1 cellular context compared by ENCODE assay signal in the genomic region with DNA sequence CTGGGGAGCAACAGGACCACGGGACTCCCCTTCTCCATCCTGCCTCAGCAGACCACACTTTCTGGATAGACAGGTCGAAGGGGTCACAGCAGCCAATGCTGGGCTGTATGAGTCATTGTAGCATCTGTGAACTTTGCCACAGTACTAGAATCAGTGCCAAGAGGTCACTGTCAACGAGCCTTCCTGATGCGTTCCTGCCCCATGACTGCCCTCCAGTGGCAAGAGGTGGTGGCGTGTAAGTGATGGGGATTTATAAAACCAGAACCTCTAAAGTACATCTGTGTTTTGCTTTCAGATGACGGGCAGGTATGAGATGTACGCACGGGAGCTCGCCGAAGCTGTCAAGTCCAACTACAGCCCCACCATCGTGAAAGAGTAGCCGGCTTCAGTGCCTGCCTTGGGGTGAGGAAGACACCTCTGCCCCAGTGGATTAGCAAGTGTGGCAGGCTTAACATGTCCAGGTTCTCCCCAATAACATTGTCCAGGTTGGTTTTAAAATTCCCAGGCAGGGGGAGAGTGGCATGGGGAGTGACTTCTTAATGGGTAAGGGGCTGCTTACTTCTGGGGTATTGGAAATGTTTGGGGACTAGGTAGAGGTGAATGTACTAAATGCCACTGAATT.
TF ChIP-seq lines count a peak whose summit lies in the region.

No MANE protein-coding gene starts in this region.

TF ChIP-seq in K562, 482 proteins besides CTCF, POLR2A, EP300 and RAD21 (continued from another document):
- TF ChIP-seq, protein P1, sequence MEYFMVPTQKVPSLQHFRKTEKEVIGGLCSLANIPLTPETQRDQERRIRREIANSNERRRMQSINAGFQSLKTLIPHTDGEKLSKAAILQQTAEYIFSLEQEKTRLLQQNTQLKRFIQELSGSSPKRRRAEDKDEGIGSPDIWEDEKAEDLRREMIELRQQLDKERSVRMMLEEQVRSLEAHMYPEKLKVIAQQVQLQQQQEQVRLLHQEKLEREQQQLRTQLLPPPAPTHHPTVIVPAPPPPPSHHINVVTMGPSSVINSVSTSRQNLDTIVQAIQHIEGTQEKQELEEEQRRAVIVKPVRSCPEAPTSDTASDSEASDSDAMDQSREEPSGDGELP (CRISPR knock-in tag; IDR thresholded peaks at IDR 0.05; ENCODE audit: borderline replicate concordance) = peak; percentile 72; the same call in 1 of the 2 replicates
- TF ChIP-seq TCF7 (IDR thresholded peaks at IDR 0.05; ENCODE audit: borderline replicate concordance) = no peak
- peak; percentile 4 for TF ChIP-seq FOS (IDR thresholded peaks at IDR 0.05; ENCODE audit: extremely low read depth, insufficient read length)
- TF ChIP-seq ELF4 (CRISPR knock-in tag; IDR thresholded peaks at IDR 0.05) = no peak
- TF ChIP-seq STAT5B (CRISPR knock-in tag; IDR thresholded peaks at IDR 0.05) = no peak
- TF ChIP-seq PRMT5 (CRISPR knock-in tag; IDR thresholded peaks at IDR 0.05) = no peak
- TF ChIP-seq, protein P2, sequence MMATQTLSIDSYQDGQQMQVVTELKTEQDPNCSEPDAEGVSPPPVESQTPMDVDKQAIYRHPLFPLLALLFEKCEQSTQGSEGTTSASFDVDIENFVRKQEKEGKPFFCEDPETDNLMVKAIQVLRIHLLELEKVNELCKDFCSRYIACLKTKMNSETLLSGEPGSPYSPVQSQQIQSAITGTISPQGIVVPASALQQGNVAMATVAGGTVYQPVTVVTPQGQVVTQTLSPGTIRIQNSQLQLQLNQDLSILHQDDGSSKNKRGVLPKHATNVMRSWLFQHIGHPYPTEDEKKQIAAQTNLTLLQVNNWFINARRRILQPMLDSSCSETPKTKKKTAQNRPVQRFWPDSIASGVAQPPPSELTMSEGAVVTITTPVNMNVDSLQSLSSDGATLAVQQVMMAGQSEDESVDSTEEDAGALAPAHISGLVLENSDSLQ (IDR thresholded peaks at IDR 0.05) = 0 out of 2 replicates have a peak, but pooled peaks have one; percentile 26
- TF ChIP-seq NR2C1 (IDR thresholded peaks at IDR 0.05) = peak; percentile 83
- peak; percentile 89 for TF ChIP-seq NR2C1 (tag; IDR thresholded peaks at IDR 0.05)
- TF ChIP-seq, protein P3, sequence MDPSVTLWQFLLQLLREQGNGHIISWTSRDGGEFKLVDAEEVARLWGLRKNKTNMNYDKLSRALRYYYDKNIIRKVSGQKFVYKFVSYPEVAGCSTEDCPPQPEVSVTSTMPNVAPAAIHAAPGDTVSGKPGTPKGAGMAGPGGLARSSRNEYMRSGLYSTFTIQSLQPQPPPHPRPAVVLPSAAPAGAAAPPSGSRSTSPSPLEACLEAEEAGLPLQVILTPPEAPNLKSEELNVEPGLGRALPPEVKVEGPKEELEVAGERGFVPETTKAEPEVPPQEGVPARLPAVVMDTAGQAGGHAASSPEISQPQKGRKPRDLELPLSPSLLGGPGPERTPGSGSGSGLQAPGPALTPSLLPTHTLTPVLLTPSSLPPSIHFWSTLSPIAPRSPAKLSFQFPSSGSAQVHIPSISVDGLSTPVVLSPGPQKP (CRISPR knock-in tag; IDR thresholded peaks at IDR 0.05) = no peak
- no peak for TF ChIP-seq PHB2 (IDR thresholded peaks at IDR 0.05; ENCODE audit: low read depth)
- TF ChIP-seq ZNF830 (CRISPR knock-in tag; IDR thresholded peaks at IDR 0.05) = no peak
- TF ChIP-seq ATF7 (IDR thresholded peaks at IDR 0.05) = peak; percentile 38; the same call in 1 of the 2 replicates
- no peak for TF ChIP-seq EP400 (IDR thresholded peaks at IDR 0.05)
- peak in 1 of 2 experiments; percentile 68; a peak in 2 of 4 replicates for TF ChIP-seq HDAC1 (IDR thresholded peaks at IDR 0.05)
- TF ChIP-seq ZNF274 (IDR thresholded peaks at IDR 0.05; ENCODE audit: borderline replicate concordance, low read depth, low read length) = no peak
- TF ChIP-seq ERF (CRISPR knock-in tag; IDR thresholded peaks at IDR 0.05) = no peak
- TF ChIP-seq CHD4 (IDR thresholded peaks at IDR 0.05; ENCODE audit: insufficient read depth, insufficient replicate concordance, low read depth, low read length, poor library complexity, severe bottlenecking) = no peak
- TF ChIP-seq GABPB1 (CRISPR knock-in tag; IDR thresholded peaks at IDR 0.05) = 0 out of 2 replicates have a peak, but pooled peaks have one; percentile 41
- TF ChIP-seq CTBP1 (IDR thresholded peaks at IDR 0.05; ENCODE audit: borderline replicate concordance) = peak; percentile 87
- TF ChIP-seq, protein P4, sequence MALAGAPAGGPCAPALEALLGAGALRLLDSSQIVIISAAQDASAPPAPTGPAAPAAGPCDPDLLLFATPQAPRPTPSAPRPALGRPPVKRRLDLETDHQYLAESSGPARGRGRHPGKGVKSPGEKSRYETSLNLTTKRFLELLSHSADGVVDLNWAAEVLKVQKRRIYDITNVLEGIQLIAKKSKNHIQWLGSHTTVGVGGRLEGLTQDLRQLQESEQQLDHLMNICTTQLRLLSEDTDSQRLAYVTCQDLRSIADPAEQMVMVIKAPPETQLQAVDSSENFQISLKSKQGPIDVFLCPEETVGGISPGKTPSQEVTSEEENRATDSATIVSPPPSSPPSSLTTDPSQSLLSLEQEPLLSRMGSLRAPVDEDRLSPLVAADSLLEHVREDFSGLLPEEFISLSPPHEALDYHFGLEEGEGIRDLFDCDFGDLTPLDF (CRISPR knock-in tag; IDR thresholded peaks at IDR 0.05) = no peak
- no peak for TF ChIP-seq SRF (CRISPR knock-in tag; IDR thresholded peaks at IDR 0.05)
- 0 out of 2 replicates have a peak, but pooled peaks have one; percentile 16 for TF ChIP-seq SOX6 (IDR thresholded peaks at IDR 0.05)
- TF ChIP-seq RFX7 (CRISPR knock-in tag; IDR thresholded peaks at IDR 0.05) = no peak
- TF ChIP-seq ATF1 (CRISPR knock-in tag; IDR thresholded peaks at IDR 0.05) = no peak
- TF ChIP-seq ATF1 (tag; IDR thresholded peaks at IDR 0.05) = peak; percentile 44; the same call in 1 of the 2 replicates
- peak; percentile 67; the same call in 1 of the 2 replicates for TF ChIP-seq JUN (IDR thresholded peaks at IDR 0.05; ENCODE audit: borderline replicate concordance, low read depth, low read length)
- no peak for TF ChIP-seq JUN (CRISPR knock-in tag; IDR thresholded peaks at IDR 0.05; ENCODE audit: borderline replicate concordance)
- peak; percentile 83 for TF ChIP-seq FOSL1 (tag; conservative IDR thresholded peaks at IDR 0.05)
- TF ChIP-seq FOXJ3 (CRISPR knock-in tag; IDR thresholded peaks at IDR 0.05) = no peak
- TF ChIP-seq, protein P5, sequence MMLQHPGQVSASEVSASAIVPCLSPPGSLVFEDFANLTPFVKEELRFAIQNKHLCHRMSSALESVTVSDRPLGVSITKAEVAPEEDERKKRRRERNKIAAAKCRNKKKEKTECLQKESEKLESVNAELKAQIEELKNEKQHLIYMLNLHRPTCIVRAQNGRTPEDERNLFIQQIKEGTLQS (IDR thresholded peaks at IDR 0.05) = peak; percentile 85
- TF ChIP-seq, protein P5 (CRISPR knock-in tag; conservative IDR thresholded peaks at IDR 0.05) = no peak
- peak; percentile 84 for TF ChIP-seq NR2C2 (CRISPR knock-in tag; IDR thresholded peaks at IDR 0.05)
- TF ChIP-seq NR2C2 (tag; IDR thresholded peaks at IDR 0.05) = peak; percentile 89
- TF ChIP-seq, protein P6, sequence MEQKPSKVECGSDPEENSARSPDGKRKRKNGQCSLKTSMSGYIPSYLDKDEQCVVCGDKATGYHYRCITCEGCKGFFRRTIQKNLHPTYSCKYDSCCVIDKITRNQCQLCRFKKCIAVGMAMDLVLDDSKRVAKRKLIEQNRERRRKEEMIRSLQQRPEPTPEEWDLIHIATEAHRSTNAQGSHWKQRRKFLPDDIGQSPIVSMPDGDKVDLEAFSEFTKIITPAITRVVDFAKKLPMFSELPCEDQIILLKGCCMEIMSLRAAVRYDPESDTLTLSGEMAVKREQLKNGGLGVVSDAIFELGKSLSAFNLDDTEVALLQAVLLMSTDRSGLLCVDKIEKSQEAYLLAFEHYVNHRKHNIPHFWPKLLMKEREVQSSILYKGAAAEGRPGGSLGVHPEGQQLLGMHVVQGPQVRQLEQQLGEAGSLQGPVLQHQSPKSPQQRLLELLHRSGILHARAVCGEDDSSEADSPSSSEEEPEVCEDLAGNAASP (IDR thresholded peaks at IDR 0.05) = no peak
- TF ChIP-seq RBM14 (IDR thresholded peaks at IDR 0.05; ENCODE audit: borderline replicate concordance, insufficient read depth, low read depth, low read length) = no peak
- no peak for TF ChIP-seq SMARCB1 (IDR thresholded peaks at IDR 0.05; ENCODE audit: insufficient read length, low read depth)
- TF ChIP-seq RCOR1 (IDR thresholded peaks at IDR 0.05; ENCODE audit: borderline replicate concordance in 1 of 2, low read depth in 2 of 2, low read length in 2 of 2) = peak; percentile 60 to 96; a peak in 3 of 4 replicates
- TF ChIP-seq KDM1A (IDR thresholded peaks at IDR 0.05) = peak; percentile 95 to 96
- TF ChIP-seq MEF2A (IDR thresholded peaks at IDR 0.05; ENCODE audit: control insufficient read depth, low read depth, low read length) = no peak
- TF ChIP-seq, protein P7, sequence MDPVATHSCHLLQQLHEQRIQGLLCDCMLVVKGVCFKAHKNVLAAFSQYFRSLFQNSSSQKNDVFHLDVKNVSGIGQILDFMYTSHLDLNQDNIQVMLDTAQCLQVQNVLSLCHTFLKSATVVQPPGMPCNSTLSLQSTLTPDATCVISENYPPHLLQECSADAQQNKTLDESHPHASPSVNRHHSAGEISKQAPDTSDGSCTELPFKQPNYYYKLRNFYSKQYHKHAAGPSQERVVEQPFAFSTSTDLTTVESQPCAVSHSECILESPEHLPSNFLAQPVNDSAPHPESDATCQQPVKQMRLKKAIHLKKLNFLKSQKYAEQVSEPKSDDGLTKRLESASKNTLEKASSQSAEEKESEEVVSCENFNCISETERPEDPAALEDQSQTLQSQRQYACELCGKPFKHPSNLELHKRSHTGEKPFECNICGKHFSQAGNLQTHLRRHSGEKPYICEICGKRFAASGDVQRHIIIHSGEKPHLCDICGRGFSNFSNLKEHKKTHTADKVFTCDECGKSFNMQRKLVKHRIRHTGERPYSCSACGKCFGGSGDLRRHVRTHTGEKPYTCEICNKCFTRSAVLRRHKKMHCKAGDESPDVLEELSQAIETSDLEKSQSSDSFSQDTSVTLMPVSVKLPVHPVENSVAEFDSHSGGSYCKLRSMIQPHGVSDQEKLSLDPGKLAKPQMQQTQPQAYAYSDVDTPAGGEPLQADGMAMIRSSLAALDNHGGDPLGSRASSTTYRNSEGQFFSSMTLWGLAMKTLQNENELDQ (CRISPR knock-in tag; IDR thresholded peaks at IDR 0.05; ENCODE audit: borderline replicate concordance) = no peak
- TF ChIP-seq SMARCA4 (IDR thresholded peaks at IDR 0.05) = 0 out of 2 replicates have a peak, but pooled peaks have one; percentile 15
- TF ChIP-seq, protein P8, sequence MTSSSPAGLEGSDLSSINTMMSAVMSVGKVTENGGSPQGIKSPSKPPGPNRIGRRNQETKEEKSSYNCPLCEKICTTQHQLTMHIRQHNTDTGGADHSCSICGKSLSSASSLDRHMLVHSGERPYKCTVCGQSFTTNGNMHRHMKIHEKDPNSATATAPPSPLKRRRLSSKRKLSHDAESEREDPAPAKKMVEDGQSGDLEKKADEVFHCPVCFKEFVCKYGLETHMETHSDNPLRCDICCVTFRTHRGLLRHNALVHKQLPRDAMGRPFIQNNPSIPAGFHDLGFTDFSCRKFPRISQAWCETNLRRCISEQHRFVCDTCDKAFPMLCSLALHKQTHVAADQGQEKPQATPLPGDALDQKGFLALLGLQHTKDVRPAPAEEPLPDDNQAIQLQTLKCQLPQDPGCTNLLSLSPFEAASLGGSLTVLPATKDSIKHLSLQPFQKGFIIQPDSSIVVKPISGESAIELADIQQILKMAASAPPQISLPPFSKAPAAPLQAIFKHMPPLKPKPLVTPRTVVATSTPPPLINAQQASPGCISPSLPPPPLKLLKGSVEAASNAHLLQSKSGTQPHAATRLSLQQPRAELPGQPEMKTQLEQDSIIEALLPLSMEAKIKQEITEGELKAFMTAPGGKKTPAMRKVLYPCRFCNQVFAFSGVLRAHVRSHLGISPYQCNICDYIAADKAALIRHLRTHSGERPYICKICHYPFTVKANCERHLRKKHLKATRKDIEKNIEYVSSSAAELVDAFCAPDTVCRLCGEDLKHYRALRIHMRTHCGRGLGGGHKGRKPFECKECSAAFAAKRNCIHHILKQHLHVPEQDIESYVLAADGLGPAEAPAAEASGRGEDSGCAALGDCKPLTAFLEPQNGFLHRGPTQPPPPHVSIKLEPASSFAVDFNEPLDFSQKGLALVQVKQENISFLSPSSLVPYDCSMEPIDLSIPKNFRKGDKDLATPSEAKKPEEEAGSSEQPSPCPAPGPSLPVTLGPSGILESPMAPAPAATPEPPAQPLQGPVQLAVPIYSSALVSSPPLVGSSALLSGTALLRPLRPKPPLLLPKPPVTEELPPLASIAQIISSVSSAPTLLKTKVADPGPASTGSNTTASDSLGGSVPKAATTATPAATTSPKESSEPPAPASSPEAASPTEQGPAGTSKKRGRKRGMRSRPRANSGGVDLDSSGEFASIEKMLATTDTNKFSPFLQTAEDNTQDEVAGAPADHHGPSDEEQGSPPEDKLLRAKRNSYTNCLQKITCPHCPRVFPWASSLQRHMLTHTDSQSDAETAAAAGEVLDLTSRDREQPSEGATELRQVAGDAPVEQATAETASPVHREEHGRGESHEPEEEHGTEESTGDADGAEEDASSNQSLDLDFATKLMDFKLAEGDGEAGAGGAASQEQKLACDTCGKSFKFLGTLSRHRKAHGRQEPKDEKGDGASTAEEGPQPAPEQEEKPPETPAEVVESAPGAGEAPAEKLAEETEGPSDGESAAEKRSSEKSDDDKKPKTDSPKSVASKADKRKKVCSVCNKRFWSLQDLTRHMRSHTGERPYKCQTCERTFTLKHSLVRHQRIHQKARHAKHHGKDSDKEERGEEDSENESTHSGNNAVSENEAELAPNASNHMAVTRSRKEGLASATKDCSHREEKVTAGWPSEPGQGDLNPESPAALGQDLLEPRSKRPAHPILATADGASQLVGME (CRISPR knock-in tag; IDR thresholded peaks at IDR 0.05) = no peak
- no peak for TF ChIP-seq ZNF76 (CRISPR knock-in tag; IDR thresholded peaks at IDR 0.05; ENCODE audit: borderline replicate concordance)
- no peak for TF ChIP-seq ZNF134 (CRISPR knock-in tag; conservative IDR thresholded peaks at IDR 0.05)
- TF ChIP-seq NRF1 (conservative IDR thresholded peaks at IDR 0.05 in 1 of 2, IDR thresholded peaks at IDR 0.05 in 1 of 2) = no peak
- TF ChIP-seq PHF21A (IDR thresholded peaks at IDR 0.05; ENCODE audit: borderline replicate concordance, low read depth) = peak; percentile 13; the same call in 1 of the 2 replicates
- no peak for TF ChIP-seq ZNF263 (CRISPR knock-in tag; IDR thresholded peaks at IDR 0.05; ENCODE audit: borderline replicate concordance)
- TF ChIP-seq TOE1 (IDR thresholded peaks at IDR 0.05; ENCODE audit: borderline replicate concordance) = no peak
- no peak for TF ChIP-seq TOE1 (CRISPR knock-in tag; IDR thresholded peaks at IDR 0.05; ENCODE audit: borderline replicate concordance, low read depth)
- 0 out of 2 replicates have a peak, but pooled peaks have one; percentile 4 for TF ChIP-seq NFE2 (IDR thresholded peaks at IDR 0.05; ENCODE audit: low read depth)
- TF ChIP-seq ZKSCAN8 (CRISPR knock-in tag; IDR thresholded peaks at IDR 0.05) = no peak
- no peak for TF ChIP-seq ELF2 (CRISPR knock-in tag; IDR thresholded peaks at IDR 0.05)
- TF ChIP-seq ESRRA (IDR thresholded peaks at IDR 0.05; ENCODE audit: borderline replicate concordance, low read depth) = peak; percentile 48; the same call in 1 of the 2 replicates
